In the genomic region with DNA sequence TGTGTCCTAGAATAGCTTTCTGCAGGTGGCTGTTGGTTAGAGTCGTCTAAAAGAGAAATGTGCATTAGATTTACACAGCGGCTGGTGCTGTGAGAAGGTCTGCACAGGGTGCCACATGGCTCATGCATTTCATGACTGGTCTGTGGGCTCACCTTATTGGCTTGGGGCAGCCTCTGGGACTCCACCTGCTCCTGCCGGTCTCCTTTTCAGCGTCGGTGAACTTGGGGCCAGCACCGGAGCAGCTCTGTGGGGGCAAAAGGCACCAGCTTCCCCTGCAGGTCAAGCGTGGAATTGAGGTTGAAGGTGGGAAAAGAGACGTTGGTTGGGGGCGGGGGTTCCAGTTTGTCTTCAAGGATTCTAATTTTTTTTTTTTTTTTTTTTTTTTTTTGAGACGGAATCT, we compare ENCODE assay signal across 2 cellular contexts.
TF ChIP-seq lines count a peak whose summit lies in the region.

No MANE protein-coding gene starts in this region.

TF ChIP-seq in IMR-90, 13 proteins besides CTCF, POLR2A, EP300 and RAD21:
- TF ChIP-seq FOS (IDR thresholded peaks at IDR 0.05; ENCODE audit: low read depth, low read length) (no peak), MXI1 (IDR thresholded peaks at IDR 0.05; ENCODE audit: borderline replicate concordance, low read depth, low read length) (no peak), RCOR1 (IDR thresholded peaks at IDR 0.05; ENCODE audit: insufficient replicate concordance, low read length) (no peak), BHLHE40 (IDR thresholded peaks at IDR 0.05; ENCODE audit: low read depth, low read length) (no peak), SMC3 (IDR thresholded peaks at IDR 0.05; ENCODE audit: low read depth, low read length) (no peak), MAZ (IDR thresholded peaks at IDR 0.05; ENCODE audit: borderline replicate concordance, low read depth, low read length) (no peak), RFX5 (IDR thresholded peaks at IDR 0.05; ENCODE audit: low read depth, low read length) (no peak), CEBPB (IDR thresholded peaks at IDR 0.05; ENCODE audit: low read depth, low read length) (no peak), NFE2L2 (IDR thresholded peaks at IDR 0.05; ENCODE audit: low read depth, low read length) (no peak), MAFK (IDR thresholded peaks at IDR 0.05; ENCODE audit: low read depth, low read length) (no peak), ELK1 (IDR thresholded peaks at IDR 0.05; ENCODE audit: borderline replicate concordance, low read depth, low read length) (no peak), CHD1 (IDR thresholded peaks at IDR 0.05; ENCODE audit: low read depth, low read length) (no peak)
- TF ChIP-seq, protein P1, sequence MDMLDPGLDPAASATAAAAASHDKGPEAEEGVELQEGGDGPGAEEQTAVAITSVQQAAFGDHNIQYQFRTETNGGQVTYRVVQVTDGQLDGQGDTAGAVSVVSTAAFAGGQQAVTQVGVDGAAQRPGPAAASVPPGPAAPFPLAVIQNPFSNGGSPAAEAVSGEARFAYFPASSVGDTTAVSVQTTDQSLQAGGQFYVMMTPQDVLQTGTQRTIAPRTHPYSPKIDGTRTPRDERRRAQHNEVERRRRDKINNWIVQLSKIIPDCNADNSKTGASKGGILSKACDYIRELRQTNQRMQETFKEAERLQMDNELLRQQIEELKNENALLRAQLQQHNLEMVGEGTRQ (IDR thresholded peaks at IDR 0.05; ENCODE audit: low read depth, low read length), result no peak
TF ChIP-seq in IMR-90: peak in this region for 0.

TF ChIP-seq in K562, 482 proteins besides CTCF, POLR2A, EP300 and RAD21:
- TF ChIP-seq E2F6 (IDR thresholded peaks at IDR 0.05; ENCODE audit: borderline replicate concordance in 1 of 2, extremely low read depth in 1 of 2, insufficient read depth in 1 of 2, insufficient read length in 1 of 2, low read depth in 1 of 2, low read length in 1 of 2, poor library complexity in 1 of 2, severe bottlenecking in 1 of 2) (peak in 1 of 2 experiments; percentile 10), CC2D1A (IDR thresholded peaks at IDR 0.05) (peak; percentile 50; the same call in 1 of the 2 replicates), TARDBP (IDR thresholded peaks at IDR 0.05) (no peak), ZNF384 (IDR thresholded peaks at IDR 0.05; ENCODE audit: low read depth, low read length) (peak; percentile 45; the same call in 1 of the 2 replicates), ARID2 (IDR thresholded peaks at IDR 0.05) (peak; percentile 72; the same call in 1 of the 2 replicates), NRF1 (conservative IDR thresholded peaks at IDR 0.05 in 1 of 2, IDR thresholded peaks at IDR 0.05 in 1 of 2) (0 out of 4 replicates have a peak, but pooled peaks of 1 of the 2 experiments have one; percentile 15), KAT7 (CRISPR knock-in tag; IDR thresholded peaks at IDR 0.05; ENCODE audit: borderline replicate concordance) (no peak), SMC3 (conservative IDR thresholded peaks at IDR 0.05; ENCODE audit: insufficient read depth, low read depth, low read length) (peak; percentile 19; the same call in 1 of the 2 replicates), MBD1 (CRISPR knock-in tag; IDR thresholded peaks at IDR 0.05) (no peak), ZNF830 (CRISPR knock-in tag; IDR thresholded peaks at IDR 0.05) (no peak), MAZ (CRISPR knock-in tag; conservative IDR thresholded peaks at IDR 0.05 in 1 of 2, IDR thresholded peaks at IDR 0.05 in 1 of 2) (0 out of 4 replicates have a peak, but pooled peaks of 1 of the 2 experiments have one; percentile 24), TFAP4 (CRISPR knock-in tag; IDR thresholded peaks at IDR 0.05; ENCODE audit: borderline replicate concordance) (peak; percentile 15; the same call in 1 of the 2 replicates), NCOA4 (IDR thresholded peaks at IDR 0.05; ENCODE audit: partially characterized antibody) (no peak), CHD4 (IDR thresholded peaks at IDR 0.05; ENCODE audit: insufficient read depth, insufficient replicate concordance, low read depth, low read length, poor library complexity, severe bottlenecking) (no peak)
- TF ChIP-seq, protein P2, sequence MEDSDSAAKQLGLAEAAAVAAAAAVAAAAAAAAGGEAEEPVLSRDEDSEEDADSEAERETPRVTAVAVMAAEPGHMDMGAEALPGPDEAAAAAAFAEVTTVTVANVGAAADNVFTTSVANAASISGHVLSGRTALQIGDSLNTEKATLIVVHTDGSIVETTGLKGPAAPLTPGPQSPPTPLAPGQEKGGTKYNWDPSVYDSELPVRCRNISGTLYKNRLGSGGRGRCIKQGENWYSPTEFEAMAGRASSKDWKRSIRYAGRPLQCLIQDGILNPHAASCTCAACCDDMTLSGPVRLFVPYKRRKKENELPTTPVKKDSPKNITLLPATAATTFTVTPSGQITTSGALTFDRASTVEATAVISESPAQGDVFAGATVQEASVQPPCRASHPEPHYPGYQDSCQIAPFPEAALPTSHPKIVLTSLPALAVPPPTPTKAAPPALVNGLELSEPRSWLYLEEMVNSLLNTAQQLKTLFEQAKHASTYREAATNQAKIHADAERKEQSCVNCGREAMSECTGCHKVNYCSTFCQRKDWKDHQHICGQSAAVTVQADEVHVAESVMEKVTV (CRISPR knock-in tag; IDR thresholded peaks at IDR 0.05), result 0 out of 2 replicates have a peak, but pooled peaks have one; percentile 8
